In the genomic region with DNA sequence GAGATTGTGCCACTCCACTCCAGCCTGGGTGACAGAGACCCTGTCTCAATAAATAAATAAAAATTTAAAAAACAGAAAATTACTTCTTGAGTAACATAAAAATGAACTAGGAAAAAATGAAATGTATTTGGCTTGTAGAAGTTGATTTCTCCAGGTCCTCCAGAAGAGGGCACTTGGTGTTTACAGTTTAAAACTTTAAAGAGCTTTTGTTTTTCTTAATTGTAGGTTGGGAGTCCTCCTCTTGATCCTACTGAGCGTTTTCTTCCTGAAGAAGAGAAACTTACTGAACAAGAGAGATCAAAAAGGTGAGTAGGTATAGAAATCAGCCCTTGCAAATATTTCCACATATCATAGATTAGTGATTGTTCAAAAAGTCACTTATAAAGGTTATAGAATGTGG, we compare ENCODE assay signal across 8 cellular contexts. TPM values are rescaled to one million over a fixed set of nuclear protein-coding genes. Genes with fewer than 3 reads are reported as not detected.
DNase-seq lines count a peak whose midpoint lies in the region; ATAC-seq and TF ChIP-seq lines count a peak whose summit lies in the region.

No MANE protein-coding gene starts in this region.

- no peaks in the 10 kb centered on the region for H3K79me2 ChIP-seq in Loucy (ENCODE audit: insufficient read depth, low read length)

- H3K27me3 Mint-ChIP-seq in brain, result no peaks in the 10 kb centered on the region
- H3K27me3 Mint-ChIP-seq in stimulated activated naive B cell treated with anti-CD40 and anti-IgM and Interleukin-4, amounts not matched to agents 10 μg/mL and 1 μg/mL and 100 μg/mL, for 72 hours, result no peaks in the 10 kb centered on the region

- peak; percentile 47 for ATAC-seq in left lobe of liver
- no peak for ATAC-seq in stimulated activated naive B cell treated with anti-CD40 and anti-IgM and Interleukin-4, amounts not matched to agents 10 μg/mL and 1 μg/mL and 100 μg/mL, for 72 hours (replicated peaks)

- no peaks in the 10 kb centered on the region for H3K9me2 ChIP-seq in Loucy (replicated peaks; ENCODE audit: low read depth, low read length)

- H3K36me3 ChIP-seq in Loucy (ENCODE audit: insufficient read depth, low read length) (peaks cover 52% of the 10 kb centered on the region; the same call in 1 of the 2 replicates), MG63 (peaks cover 24% of the 10 kb centered on the region)

- H3K9me3 ChIP-seq in Loucy (ENCODE audit: insufficient read depth, low read depth, low read length), result no peaks in the 10 kb centered on the region
- no peaks in the 10 kb centered on the region for H3K9me3 ChIP-seq in MG63

- TF ChIP-seq CTCF in Loucy (conservative IDR thresholded peaks at IDR 0.05; ENCODE audit: low read length) (peak; percentile 68), brain (conservative IDR thresholded peaks at IDR 0.05) (peak; percentile 50 to 54)

- no peak overlapping the region for H3K9ac ChIP-seq in Loucy (ENCODE audit: low read depth, low read length, poor library complexity, severe bottlenecking)

- H3K4me3 ChIP-seq in Loucy (ENCODE audit: low read length, poor library complexity, severe bottlenecking), result no peak overlapping the region
- no peak overlapping the region for H3K4me3 ChIP-seq in MG63

- H3K4me2 ChIP-seq in Loucy (ENCODE audit: low read depth, low read length, poor library complexity, severe bottlenecking), result no peak overlapping the region

- H3K4me1 ChIP-seq in Loucy (ENCODE audit: insufficient read depth, low read length, poor library complexity, severe bottlenecking), result peaks cover 4% of the 10 kb centered on the region

- no peak overlapping the region for H2AFZ ChIP-seq in Loucy (ENCODE audit: low read length)

- H3K4me1 Mint-ChIP-seq in brain, result no peaks in the 10 kb centered on the region
- no peaks in the 10 kb centered on the region for H3K4me1 Mint-ChIP-seq in stimulated activated naive B cell treated with anti-CD40 and anti-IgM and Interleukin-4, amounts not matched to agents 10 μg/mL and 1 μg/mL and 100 μg/mL, for 72 hours

- H4K20me1 ChIP-seq in Loucy (ENCODE audit: insufficient read depth, low read length, poor library complexity, severe bottlenecking), result no peaks in the 10 kb centered on the region

- no peak overlapping the region for H3K4me3 Mint-ChIP-seq in brain
- H3K4me3 Mint-ChIP-seq in stimulated activated naive B cell treated with anti-CD40 and anti-IgM and Interleukin-4, amounts not matched to agents 10 μg/mL and 1 μg/mL and 100 μg/mL, for 72 hours, result no peak overlapping the region

- H3K36me3 Mint-ChIP-seq in brain, result peaks cover 22% of the 10 kb centered on the region
- H3K36me3 Mint-ChIP-seq in stimulated activated naive B cell treated with anti-CD40 and anti-IgM and Interleukin-4, amounts not matched to agents 10 μg/mL and 1 μg/mL and 100 μg/mL, for 72 hours, result peaks cover 3% of the 10 kb centered on the region in 2 donors

- H3K9me3 Mint-ChIP-seq in brain, result no peaks in the 10 kb centered on the region
- no peaks in the 10 kb centered on the region for H3K9me3 Mint-ChIP-seq in stimulated activated naive B cell treated with anti-CD40 and anti-IgM and Interleukin-4, amounts not matched to agents 10 μg/mL and 1 μg/mL and 100 μg/mL, for 72 hours

- no peak overlapping the region for H3K27ac Mint-ChIP-seq in brain
- no peak overlapping the region for H3K27ac Mint-ChIP-seq in stimulated activated naive B cell treated with anti-CD40 and anti-IgM and Interleukin-4, amounts not matched to agents 10 μg/mL and 1 μg/mL and 100 μg/mL, for 72 hours

- H3F3A ChIP-seq in Loucy (ENCODE audit: low read depth), result no peaks in the 10 kb centered on the region

- H3K27me3 ChIP-seq in Loucy (ENCODE audit: insufficient read depth, low read length, poor library complexity, severe bottlenecking), result no peaks in the 10 kb centered on the region
- H3K27me3 ChIP-seq in MG63, result no peaks in the 10 kb centered on the region

- peak; percentile 81 for DNase-seq in ELR (ENCODE audit: low read depth)
- no peak for DNase-seq in left lobe of liver (ENCODE audit: low spot score)
- no peak for DNase-seq in NCI-H1436 treated with DMSO at 0.1 percent for 48 hours (lab: John Stamatoyannopoulos, UW)
- DNase-seq in MG63, result no peak
- no peak for DNase-seq in stimulated activated naive B cell treated with anti-CD40 and anti-IgM and Interleukin-4, amounts not matched to agents 10 μg/mL and 1 μg/mL and 100 μg/mL, for 72 hours
- DNase-seq in HuH-7 (ENCODE audit: low spot score), result no peak

RNA-seq across cellular contexts. Expression of gene KIFBP, which starts 16.2 kb away (rescaled TPM):
- polyA plus RNA-seq in brain (ENCODE audit: insufficient read depth, low read depth, low replicate concordance), result 42.3 TPM
- 8.2 TPM for total RNA-seq in left lobe of liver
- total RNA-seq in MG63 (2014; rRNA removed; shearing (Covaris generic); ENCODE audit: low replicate concordance), result 40.4 and 43.5 TPM in 2 replicates

RNA-seq across cellular contexts. Expression of gene DDX21, which starts 48.9 kb away (rescaled TPM):
- polyA plus RNA-seq in brain (ENCODE audit: insufficient read depth, low read depth, low replicate concordance), result 20.9 TPM
- total RNA-seq in left lobe of liver, result 14.0 TPM
- total RNA-seq in MG63 (2014; rRNA removed; shearing (Covaris generic); ENCODE audit: low replicate concordance), result 68.3 and 94.6 TPM in 2 replicates
